ENCODE assay signal across 14 cellular contexts in genomic region chr19:2249880-2250764, GRCh38. TPM values are rescaled to one million over a fixed set of nuclear protein-coding genes. Genes with fewer than 3 reads are reported as not detected.
DNase-seq lines count a peak whose midpoint lies in the region; ATAC-seq and TF ChIP-seq lines count a peak whose summit lies in the region.
"Had no signal": no experiment of that assay in that cellular context is flagged by ENCODE, and none has a peak within 500 bp of the region (broad histone marks: within the 10 kb centered on the region; RNA-seq: fewer than 3 reads in every experiment).

No MANE protein-coding gene starts in this region.

- intact Hi-C loops in HCT116 (cut with micrococcal nuclease) = no loop called here

- H3K9ac ChIP-seq in HCT116 (ENCODE audit: low read length) = no peak overlapping the region
- H3K9ac ChIP-seq: parathyroid adenoma had no signal

- H3K9me2 ChIP-seq in HCT116 (ENCODE audit: insufficient read depth) = no peaks in the 10 kb centered on the region

- H3K27ac Mint-ChIP-seq in effector memory CD8-positive, alpha-beta T cell = no peak overlapping the region

- ATAC-seq in HCT116 = peak; percentile 28
- ATAC-seq in effector memory CD8-positive, alpha-beta T cell (replicated peaks) = no peak
- no peak for ATAC-seq in HG03342 (IDR thresholded peaks at IDR 0.05; ENCODE audit: unreplicated experiment)

- peaks cover 4 to 12% of the 10 kb centered on the region in 2 donors for H3K4me1 Mint-ChIP-seq in effector memory CD8-positive, alpha-beta T cell (ENCODE audit: low read depth in 2 of 2)

- RAD21 ChIA-PET in HCT116 (lab: Charles Lee; ENCODE audit: low non-redundant PET in 1 of 2, low total read pairs in 2 of 2, uncharacterized antibody in 2 of 2, unreplicated experiment in 2 of 2) = no interaction called here

- no peak overlapping the region for H3K27ac ChIP-seq in HCT116 (ENCODE audit: low read depth, low read length)
- H3K27ac ChIP-seq: parathyroid adenoma had no signal

- peaks cover 12% of the 10 kb centered on the region; the same call in 1 of the 2 replicates for H3K79me2 ChIP-seq in HCT116 (ENCODE audit: insufficient read depth, low read length)
- H3K79me2 ChIP-seq: parathyroid adenoma had no signal

- no peaks in the 10 kb centered on the region for H4K20me1 ChIP-seq in HCT116 (ENCODE audit: insufficient read depth)

- H2AFZ ChIP-seq in HCT116 (ENCODE audit: low read depth, low read length, poor library complexity, severe bottlenecking) = no peak overlapping the region
- H2AFZ ChIP-seq: parathyroid adenoma had no signal

- no peaks in the 10 kb centered on the region for H3K9me3 ChIP-seq in HCT116 (ENCODE audit: control insufficient read depth in 1 of 2, insufficient read depth in 1 of 2, low read depth in 1 of 2, low read length in 2 of 2)

- no peak for TF ChIP-seq CTCF in HCT116 (IDR thresholded peaks at IDR 0.05 in 2 of 3, conservative IDR thresholded peaks at IDR 0.05 in 1 of 3; ENCODE audit: borderline replicate concordance in 1 of 3, insufficient read depth in 1 of 3, low read depth in 2 of 3, low read length in 2 of 3)

- no peaks in the 10 kb centered on the region for H3K27me3 ChIP-seq in HCT116 (ENCODE audit: insufficient read depth, low read length)

- no peak for TF ChIP-seq POLR2A in HCT116 (IDR thresholded peaks at IDR 0.05; ENCODE audit: borderline replicate concordance, extremely low read depth, insufficient read depth, insufficient read length)

- no TSS peak for BruUV-seq in HCT116 (replicated peaks; lab: Mats Ljungman, UMichigan)

- CTCF ChIA-PET in HCT116 (lab: Charles Lee) = interaction anchor here (1.2 kb wide), 1 partner anchor 12 kb away, joined by 3 read pairs; no protein-coding TSS in a partner anchor

- DNase-seq in NCI-H2171 treated with DMSO at 0.1 percent for 48 hours (lab: John Stamatoyannopoulos, UW) (peak; percentile 41), NCI-H2171 (lab: John Stamatoyannopoulos, UW) (no peak), HCT116 (ENCODE audit: low read depth, low spot score) (no peak), retina (peak; percentile 55), dedifferentiated amniotic fluid mesenchymal stem cell (ENCODE audit: extremely low spot score) (no peak)
- no peak for DNase-seq in effector memory CD8-positive, alpha-beta T cell
- DNase-seq in activated CD4-positive, alpha-beta T cell treated with anti-CD3 and anti-CD28 coated beads for 4 hours = no peak
- DNase-seq: anterior cingulate cortex, Kasumi-1, NCI-H187 treated with DMSO at 0.1 percent for 48 hours had no signal

- POLR2A ChIA-PET in HCT116 (lab: Charles Lee) = no interaction called here

- no peak overlapping the region for H3K4me3 ChIP-seq in HCT116 (replicated peaks in 1 of 2; ENCODE audit: low read depth in 1 of 2, low read length in 2 of 2)

- H3K36me3 Mint-ChIP-seq in effector memory CD8-positive, alpha-beta T cell (ENCODE audit: insufficient read depth) = peaks cover 43% of the 10 kb centered on the region

- peaks cover 0 to 14% of the 10 kb centered on the region in 2 donors for H3K27me3 Mint-ChIP-seq in effector memory CD8-positive, alpha-beta T cell

- 0 out of 4 replicates have a peak, but pooled peaks cover 0 to 4% of the 10 kb centered on the region in 2 experiments for H3K4me1 ChIP-seq in HCT116 (ENCODE audit: control insufficient read depth in 1 of 2, insufficient read depth in 2 of 2, low read length in 2 of 2)
- H3K4me1 ChIP-seq: parathyroid adenoma had no signal

- peaks cover 18 to 26% of the 10 kb centered on the region in 2 experiments; a peak in 3 of 4 replicates for H3K36me3 ChIP-seq in HCT116 (ENCODE audit: control insufficient read depth in 1 of 2, insufficient read depth in 2 of 2, low read length in 2 of 2)

- H3K9me3 Mint-ChIP-seq in effector memory CD8-positive, alpha-beta T cell = no peaks in the 10 kb centered on the region

- no peak for TF ChIP-seq RAD21 in HCT116 (IDR thresholded peaks at IDR 0.05; ENCODE audit: low read depth)

- no peak overlapping the region for H3K4me2 ChIP-seq in HCT116 (ENCODE audit: low read length)

- peak overlapping the region; percentile 25 to 29 for H3K4me3 Mint-ChIP-seq in effector memory CD8-positive, alpha-beta T cell

TF ChIP-seq in HCT116, 20 proteins besides CTCF, POLR2A, EP300 and RAD21:
- TF ChIP-seq ZBTB33 (IDR thresholded peaks at IDR 0.05; ENCODE audit: extremely low read depth, insufficient replicate concordance, low read length) = no peak
- TF ChIP-seq CBX3 (IDR thresholded peaks at IDR 0.05; ENCODE audit: low read depth) = no peak
- no peak for TF ChIP-seq SP1 (IDR thresholded peaks at IDR 0.05; ENCODE audit: low read depth)
- no peak for TF ChIP-seq CEBPB (IDR thresholded peaks at IDR 0.05; ENCODE audit: low read depth)
- TF ChIP-seq JUND (IDR thresholded peaks at IDR 0.05) = no peak
- no peak for TF ChIP-seq EZH2phosphoT487 (IDR thresholded peaks at IDR 0.05; ENCODE audit: borderline replicate concordance)
- TF ChIP-seq YY1 (IDR thresholded peaks at IDR 0.05; ENCODE audit: extremely low read depth, insufficient replicate concordance, low read depth, low read length) = no peak
- no peak; the same call in 1 of the 2 replicates for TF ChIP-seq POLR2AphosphoS5 (IDR thresholded peaks at IDR 0.05; ENCODE audit: low read depth, low read length)
- no peak for TF ChIP-seq FOSL1 (IDR thresholded peaks at IDR 0.05; ENCODE audit: low read depth)
- no peak for TF ChIP-seq ZFX (IDR thresholded peaks at IDR 0.05)

RNA-seq across cellular contexts. Expression of gene AMH, which starts 1.0 kb away (rescaled TPM):
- 42.8 TPM for total RNA-seq in HCT116 (2021; ENCODE audit: unreplicated experiment)
- polyA plus RNA-seq in HCT116 (2012) = 14.0 and 14.4 TPM in 2 replicates

RNA-seq across cellular contexts. Expression of gene JSRP1, which starts 6.1 kb away (rescaled TPM):
- total RNA-seq in HCT116 (2021; ENCODE audit: unreplicated experiment) = 0.30 TPM
- polyA plus RNA-seq in HCT116 (2012) = 1.3 and 1.5 TPM in 2 replicates

RNA-seq across cellular contexts. Expression of gene SF3A2, which starts 13.5 kb away (rescaled TPM):
- 166 TPM for total RNA-seq in HCT116 (2021; ENCODE audit: unreplicated experiment)
- 139 and 153 TPM in 2 replicates for polyA plus RNA-seq in HCT116 (2012)

RNA-seq across cellular contexts. Expression of gene PLEKHJ1, which starts 14.0 kb away (rescaled TPM):
- total RNA-seq in HCT116 (2021; ENCODE audit: unreplicated experiment) = 88.2 TPM
- 62.8 and 76.0 TPM in 2 replicates for polyA plus RNA-seq in HCT116 (2012)

RNA-seq across cellular contexts. Expression of gene PEAK3, which starts 31.9 kb away (rescaled TPM):
- not detected for total RNA-seq in HCT116 (2021; ENCODE audit: unreplicated experiment)
- 0.11 and 0.13 TPM in 2 replicates for polyA plus RNA-seq in HCT116 (2012)
- total RNA-seq: A673, epithelial cell of proximal tubule had no signal

Comparison
In these comparisons a context has a peak if more than half of its experiments do, and no peak if none do; other contexts are left out.
1. DNase-seq: peak in NCI-H2171 treated with DMSO at 0.1 percent for 48 hours (single experiment) and retina (single experiment); none in NCI-H2171 (single experiment), HCT116 (single experiment), effector memory CD8-positive, alpha-beta T cell (0 of 3), activated CD4-positive, alpha-beta T cell treated with anti-CD3 and anti-CD28 coated beads for 4 hours (0 of 2) and dedifferentiated amniotic fluid mesenchymal stem cell (single experiment).